Comparison of ENCODE assay signal across 15 cellular contexts in the genomic region with DNA sequence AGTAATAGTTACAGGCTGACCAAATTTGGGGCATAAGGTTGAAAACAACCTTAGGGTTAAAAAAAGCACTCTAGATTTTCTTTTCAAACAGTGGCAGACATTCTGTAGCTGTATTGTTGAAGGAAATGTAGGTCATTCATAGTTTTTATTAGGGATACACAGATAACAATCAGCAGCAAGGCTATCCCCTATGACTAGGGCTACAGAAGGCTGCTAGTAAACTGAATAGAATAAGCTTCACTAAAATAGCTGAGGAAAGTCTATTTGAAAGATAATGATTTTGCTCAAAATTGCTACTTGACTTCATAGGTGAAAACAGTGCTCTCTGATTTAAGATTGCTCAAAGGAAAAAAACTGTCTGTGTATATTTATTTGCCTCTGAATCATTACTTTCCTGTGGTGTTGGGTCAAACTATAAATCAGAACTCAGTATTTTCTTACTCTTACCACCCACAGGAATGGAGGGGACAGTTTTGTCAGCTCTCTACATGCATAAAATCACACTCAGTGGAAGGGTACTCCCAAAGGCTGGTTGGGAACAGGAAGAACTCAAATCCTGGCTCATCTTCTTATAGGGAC. TPM values are rescaled to one million over a fixed set of nuclear protein-coding genes. Genes with fewer than 3 reads are reported as not detected.
DNase-seq lines count a peak whose midpoint lies in the region; ATAC-seq and TF ChIP-seq lines count a peak whose summit lies in the region.
"Had no signal": no experiment of that assay in that cellular context is flagged by ENCODE, and none has a peak within 500 bp of the region (broad histone marks: within the 10 kb centered on the region; RNA-seq: fewer than 3 reads in every experiment).

No MANE protein-coding gene starts in this region.

- no peak overlapping the region for H3K4me3 ChIP-seq in HEK293 (ENCODE audit: low read depth, low read length)
- H3K4me3 ChIP-seq in SK-N-MC = peak overlapping the region; percentile 43
- H3K4me3 ChIP-seq in choroid plexus epithelial cell (ENCODE audit: low read depth, low read length) = no peak overlapping the region
- no peak overlapping the region for H3K4me3 ChIP-seq in MG63
- H3K4me3 ChIP-seq: GM12878 had no signal

- H3K36me3 ChIP-seq in HEK293 (ENCODE audit: control insufficient read depth in 2 of 2, insufficient read depth in 1 of 2, low read length in 2 of 2) (peaks cover 0 to 13% of the 10 kb centered on the region in 2 experiments; a peak in 1 of 3 replicates), SK-N-MC (ENCODE audit: insufficient read depth, low read length) (no peaks in the 10 kb centered on the region), MG63 (peaks cover 50% of the 10 kb centered on the region)

- no peak for ATAC-seq in HG03139 (IDR thresholded peaks at IDR 0.05; ENCODE audit: unreplicated experiment)
- ATAC-seq: GM12878 had no signal

- TF ChIP-seq CTCF in 22Rv1 (IDR thresholded peaks at IDR 0.05) = no peak
- TF ChIP-seq CTCF in HEK293 (tag by site-specific recombination; IDR thresholded peaks at IDR 0.05) = no peak
- no peak for TF ChIP-seq CTCF in choroid plexus epithelial cell (conservative IDR thresholded peaks at IDR 0.05; ENCODE audit: low read depth, low read length)

- H3K9me3 ChIP-seq in HEK293 (ENCODE audit: control insufficient read depth, insufficient read depth, low read depth, low read length) = no peaks in the 10 kb centered on the region
- no peaks in the 10 kb centered on the region for H3K9me3 ChIP-seq in SK-N-MC (ENCODE audit: low read depth, low read length)
- H3K9me3 ChIP-seq in MG63 = no peaks in the 10 kb centered on the region

- DNase-seq in SK-N-MC (ENCODE audit: low read depth, low spot score) = no peak
- DNase-seq in choroid plexus epithelial cell (ENCODE audit: low read depth) = peak; percentile 21
- no peak for DNase-seq in MG63
- no peak for DNase-seq in NCI-H524 treated with DMSO at 0.1 percent for 48 hours (lab: John Stamatoyannopoulos, UW)
- DNase-seq in kidney tubule cell (ENCODE audit: low spot score) = no peak
- DNase-seq: CD4-positive, alpha-beta T cell; DMS153; Kasumi-1; NCI-H1105; NCI-H2081 treated with DMSO at 0.1 percent for 48 hours; NCI-H524 had no signal

- H3K27me3 ChIP-seq in MG63 = no peaks in the 10 kb centered on the region

- H3K4me1 ChIP-seq in HEK293 (ENCODE audit: control insufficient read depth, insufficient read depth, low read length) = peaks cover 8% of the 10 kb centered on the region; the same call in 1 of the 2 replicates

- POLR2A ChIA-PET in HEK293 (lab: Yijun Ruan, JAX) = no interaction called here

- CTCF ChIA-PET in HEK293 (lab: Yijun Ruan, JAX) = interaction anchor here (0.5 kb wide), 1 partner anchor 471 kb away, joined by 3 read pairs; no protein-coding TSS in a partner anchor

- H3K27ac ChIP-seq in 22Rv1 (0 out of 2 replicates have a peak overlapping the region, but pooled peaks have one; percentile 7), HEK293 (ENCODE audit: extremely low read depth, low read depth, low read length) (no peak overlapping the region), SK-N-MC (peak overlapping the region; percentile 96)

- peak overlapping the region; percentile 12 for H3K9ac ChIP-seq in SK-N-MC (ENCODE audit: insufficient read length)

TF ChIP-seq in HEK293, 187 proteins besides CTCF, POLR2A, EP300 and RAD21:
- TF ChIP-seq, protein P1, sequence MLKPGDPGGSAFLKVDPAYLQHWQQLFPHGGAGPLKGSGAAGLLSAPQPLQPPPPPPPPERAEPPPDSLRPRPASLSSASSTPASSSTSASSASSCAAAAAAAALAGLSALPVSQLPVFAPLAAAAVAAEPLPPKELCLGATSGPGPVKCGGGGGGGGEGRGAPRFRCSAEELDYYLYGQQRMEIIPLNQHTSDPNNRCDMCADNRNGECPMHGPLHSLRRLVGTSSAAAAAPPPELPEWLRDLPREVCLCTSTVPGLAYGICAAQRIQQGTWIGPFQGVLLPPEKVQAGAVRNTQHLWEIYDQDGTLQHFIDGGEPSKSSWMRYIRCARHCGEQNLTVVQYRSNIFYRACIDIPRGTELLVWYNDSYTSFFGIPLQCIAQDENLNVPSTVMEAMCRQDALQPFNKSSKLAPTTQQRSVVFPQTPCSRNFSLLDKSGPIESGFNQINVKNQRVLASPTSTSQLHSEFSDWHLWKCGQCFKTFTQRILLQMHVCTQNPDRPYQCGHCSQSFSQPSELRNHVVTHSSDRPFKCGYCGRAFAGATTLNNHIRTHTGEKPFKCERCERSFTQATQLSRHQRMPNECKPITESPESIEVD (tag by site-specific recombination; IDR thresholded peaks at IDR 0.05) = peak; percentile 82
- TF ChIP-seq FEZF1 (tag by site-specific recombination; IDR thresholded peaks at IDR 0.05) = peak; percentile 9; the same call in 1 of the 2 replicates
- 0 out of 2 replicates have a peak, but pooled peaks have one; percentile 16 for TF ChIP-seq ZIC2 (tag by site-specific recombination; IDR thresholded peaks at IDR 0.05)
- no peak for TF ChIP-seq ZNF121 (tag by site-specific recombination; IDR thresholded peaks at IDR 0.05)
- 0 out of 2 replicates have a peak, but pooled peaks have one; percentile 38 for TF ChIP-seq TRIM28 (IDR thresholded peaks at IDR 0.05; ENCODE audit: borderline replicate concordance, low read length)
- TF ChIP-seq, protein P2, sequence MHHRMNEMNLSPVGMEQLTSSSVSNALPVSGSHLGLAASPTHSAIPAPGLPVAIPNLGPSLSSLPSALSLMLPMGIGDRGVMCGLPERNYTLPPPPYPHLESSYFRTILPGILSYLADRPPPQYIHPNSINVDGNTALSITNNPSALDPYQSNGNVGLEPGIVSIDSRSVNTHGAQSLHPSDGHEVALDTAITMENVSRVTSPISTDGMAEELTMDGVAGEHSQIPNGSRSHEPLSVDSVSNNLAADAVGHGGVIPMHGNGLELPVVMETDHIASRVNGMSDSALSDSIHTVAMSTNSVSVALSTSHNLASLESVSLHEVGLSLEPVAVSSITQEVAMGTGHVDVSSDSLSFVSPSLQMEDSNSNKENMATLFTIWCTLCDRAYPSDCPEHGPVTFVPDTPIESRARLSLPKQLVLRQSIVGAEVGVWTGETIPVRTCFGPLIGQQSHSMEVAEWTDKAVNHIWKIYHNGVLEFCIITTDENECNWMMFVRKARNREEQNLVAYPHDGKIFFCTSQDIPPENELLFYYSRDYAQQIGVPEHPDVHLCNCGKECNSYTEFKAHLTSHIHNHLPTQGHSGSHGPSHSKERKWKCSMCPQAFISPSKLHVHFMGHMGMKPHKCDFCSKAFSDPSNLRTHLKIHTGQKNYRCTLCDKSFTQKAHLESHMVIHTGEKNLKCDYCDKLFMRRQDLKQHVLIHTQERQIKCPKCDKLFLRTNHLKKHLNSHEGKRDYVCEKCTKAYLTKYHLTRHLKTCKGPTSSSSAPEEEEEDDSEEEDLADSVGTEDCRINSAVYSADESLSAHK (tag by site-specific recombination; IDR thresholded peaks at IDR 0.05) = no peak
- peak; percentile 38; the same call in 1 of the 2 replicates for TF ChIP-seq GFI1B (tag by site-specific recombination; IDR thresholded peaks at IDR 0.05)
- TF ChIP-seq ZNF202 (tag by site-specific recombination; IDR thresholded peaks at IDR 0.05; ENCODE audit: borderline replicate concordance) = no peak
- TF ChIP-seq, protein P3, sequence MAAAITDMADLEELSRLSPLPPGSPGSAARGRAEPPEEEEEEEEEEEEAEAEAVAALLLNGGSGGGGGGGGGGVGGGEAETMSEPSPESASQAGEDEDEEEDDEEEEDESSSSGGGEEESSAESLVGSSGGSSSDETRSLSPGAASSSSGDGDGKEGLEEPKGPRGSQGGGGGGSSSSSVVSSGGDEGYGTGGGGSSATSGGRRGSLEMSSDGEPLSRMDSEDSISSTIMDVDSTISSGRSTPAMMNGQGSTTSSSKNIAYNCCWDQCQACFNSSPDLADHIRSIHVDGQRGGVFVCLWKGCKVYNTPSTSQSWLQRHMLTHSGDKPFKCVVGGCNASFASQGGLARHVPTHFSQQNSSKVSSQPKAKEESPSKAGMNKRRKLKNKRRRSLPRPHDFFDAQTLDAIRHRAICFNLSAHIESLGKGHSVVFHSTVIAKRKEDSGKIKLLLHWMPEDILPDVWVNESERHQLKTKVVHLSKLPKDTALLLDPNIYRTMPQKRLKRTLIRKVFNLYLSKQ (tag by site-specific recombination; IDR thresholded peaks at IDR 0.05; ENCODE audit: borderline replicate concordance) = no peak

RNA-seq across cellular contexts. Expression of a gene that starts 24.8 kb away (rescaled TPM):
- total RNA-seq in MG63 (2014; rRNA removed; shearing (Covaris generic); ENCODE audit: low replicate concordance) = 13.5 and 20.6 TPM in 2 replicates

RNA-seq across cellular contexts. Expression of a gene that starts 25.1 kb away (rescaled TPM):
- total RNA-seq in MG63 (2014; rRNA removed; shearing (Covaris generic); ENCODE audit: low replicate concordance) = 88.6 TPM in 2 replicates
